In genomic region chr22:37546436-37547248, GRCh38 we compare ENCODE assay signal across 1 cellular context.
TF ChIP-seq lines count a peak whose summit lies in the region.

No MANE protein-coding gene starts in this region.

TF ChIP-seq in K562, 482 proteins besides CTCF, POLR2A, EP300 and RAD21 (continued from another document):
- TF ChIP-seq ZKSCAN1 (IDR thresholded peaks at IDR 0.05; ENCODE audit: low read depth, low read length): peak; percentile 99
